9 cellular contexts compared by ENCODE assay signal in the genomic region with DNA sequence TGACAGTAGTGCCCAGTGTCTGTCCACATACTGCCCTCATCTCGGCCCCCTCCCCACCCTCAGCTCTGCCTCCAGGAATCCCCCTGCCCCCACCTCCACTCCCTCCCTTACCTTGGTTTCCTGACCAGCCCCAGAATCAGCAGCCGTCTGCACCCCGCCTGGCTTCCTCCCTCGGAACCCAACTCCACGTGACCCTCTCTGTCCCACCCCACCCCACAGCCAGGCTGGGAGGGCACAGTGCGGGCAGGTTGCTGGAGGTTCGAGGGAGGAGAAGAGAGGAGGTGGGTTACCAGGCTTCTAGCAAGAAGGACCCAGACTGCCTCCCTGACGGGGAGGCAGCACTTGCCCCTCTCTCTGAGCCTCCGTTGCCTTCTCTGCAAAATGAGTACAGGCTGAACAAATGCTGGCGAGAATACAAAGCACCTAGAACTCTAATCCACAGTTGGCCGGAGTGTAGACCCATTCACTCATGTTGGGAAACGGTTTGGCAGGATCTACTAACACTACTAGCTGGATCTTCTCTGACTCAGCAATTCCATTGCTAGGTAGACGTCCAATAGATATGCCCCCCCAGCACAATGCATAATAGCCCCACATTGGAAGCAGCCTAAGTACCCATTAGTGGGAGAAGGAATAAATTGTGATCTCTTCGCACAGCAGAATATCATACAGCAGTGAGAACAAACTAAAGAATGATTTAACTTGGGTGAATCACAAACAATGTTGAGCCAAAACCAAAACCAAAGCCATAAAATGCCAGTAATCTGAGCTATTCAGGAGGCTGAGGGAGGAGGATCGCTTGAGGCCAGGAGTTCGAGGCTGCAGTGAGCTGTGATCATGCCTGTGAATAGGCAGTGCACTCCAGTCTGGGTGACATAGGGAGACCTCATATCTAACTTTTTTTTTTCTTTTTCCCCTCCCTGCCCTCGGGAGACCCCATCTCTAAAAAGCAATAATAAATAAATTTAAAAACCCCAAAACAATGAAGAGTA. TPM values are rescaled to one million over a fixed set of nuclear protein-coding genes. Genes with fewer than 3 reads are reported as not detected.
DNase-seq lines count a peak whose midpoint lies in the region; ATAC-seq, FAIRE-seq and TF ChIP-seq lines count a peak whose summit lies in the region.
"Had no signal": no experiment of that assay in that cellular context is flagged by ENCODE, and none has a peak within 500 bp of the region (broad histone marks: within the 10 kb centered on the region; RNA-seq: fewer than 3 reads in every experiment).

A gene (minus strand): TSS at position 151 of the 992 bp plus-strand sequence. CDS start 186 bp downstream, outside the sequence.

- H3K4me3 ChIP-seq in astrocyte (ENCODE audit: insufficient read depth, low read depth, low read length) (no peak within 1 kb of the TSS), neutrophil (ENCODE audit: low read depth in 1 of 2, low read length in 1 of 2) (peak within 1 kb of the TSS; percentile 82 to 88), vagina (peak within 1 kb of the TSS; percentile 33 to 41)

- intact Hi-C loops in T-helper 2 cell treated with Interferon-gamma antibody and Interleukin-4, amounts not matched to agents 100 ng/mL and 5 ng/mL, for 36 hours (cut with micrococcal nuclease): loop anchor here (5.0 to 10.0 kb wide), 3 partner anchors 370 to 1103 kb away; a partner anchor contains a TSS
- intact Hi-C loops in vagina (cut with DNase I): no loop called here

- no peaks in the 10 kb centered on the region for H4K20me1 ChIP-seq in astrocyte (ENCODE audit: insufficient read depth, low read length)

- H3K27ac ChIP-seq in astrocyte (ENCODE audit: low read depth, low read length) (no peak within 1 kb of the TSS), neutrophil (peak within 1 kb of the TSS; percentile 96), vagina (peak within 1 kb of the TSS; percentile 33)

- no peaks in the 10 kb centered on the region for H3K36me3 Mint-ChIP-seq in astrocyte (ENCODE audit: low read depth, unreplicated experiment)

- peaks cover 7% of the 10 kb centered on the region for H3K9me3 Mint-ChIP-seq in astrocyte (ENCODE audit: unreplicated experiment)

- no peak within 1 kb of the TSS for H3K4me3 Mint-ChIP-seq in astrocyte (ENCODE audit: unreplicated experiment)

- ATAC-seq in GM21723 (IDR thresholded peaks at IDR 0.05; ENCODE audit: unreplicated experiment): peak; percentile 58

- peaks cover 15% of the 10 kb centered on the region for H3K27me3 ChIP-seq in astrocyte (ENCODE audit: insufficient read depth, low read length)
- H3K27me3 ChIP-seq in neutrophil: peaks cover 18% of the 10 kb centered on the region
- H3K27me3 ChIP-seq in vagina: no peaks in the 10 kb centered on the region

- H3K36me3 ChIP-seq in astrocyte (ENCODE audit: insufficient read depth, low read length) (no peaks in the 10 kb centered on the region), neutrophil (peaks cover 21% of the 10 kb centered on the region), vagina (no peaks in the 10 kb centered on the region)

- H3K79me2 ChIP-seq in astrocyte (ENCODE audit: insufficient read depth, low read length): no peaks in the 10 kb centered on the region

- DNase-seq in astrocyte (ENCODE audit: low read depth) (no peak), vagina (ENCODE audit: extremely low spot score in 2 of 2) (no peak), NCI-H446 treated with DMSO at 0.1 percent for 48 hours (lab: John Stamatoyannopoulos, UW) (no peak), H54 (ENCODE audit: insufficient read length, low spot score) (no peak), NCI-H2171 (lab: John Stamatoyannopoulos, UW) (no peak)

- no peak within 1 kb of the TSS for H3K9ac ChIP-seq in astrocyte (ENCODE audit: low read length)

- H3K4me1 Mint-ChIP-seq in astrocyte (ENCODE audit: low read depth, unreplicated experiment): no peaks in the 10 kb centered on the region

- FAIRE-seq in astrocyte (lab: Jason Lieb, UNC) (no peak), H54 (lab: Jason Lieb, UNC) (no peak)
- FAIRE-seq: TTC549 had no signal

- H3K9me3 ChIP-seq in astrocyte (ENCODE audit: insufficient read depth, low read depth, low read length): peaks cover 4% of the 10 kb centered on the region
- no peaks in the 10 kb centered on the region for H3K9me3 ChIP-seq in neutrophil
- H3K9me3 ChIP-seq in vagina: no peaks in the 10 kb centered on the region

- TF ChIP-seq POLR2A in vagina (IDR thresholded peaks at IDR 0.05) (no peak), H54 (IDR thresholded peaks at IDR 0.05; ENCODE audit: low read depth, low read length) (no peak)

- no peak within 1 kb of the TSS for H3K27ac Mint-ChIP-seq in astrocyte (ENCODE audit: unreplicated experiment)

- H3K4me1 ChIP-seq in astrocyte (ENCODE audit: insufficient read depth, low read length): peaks cover 7% of the 10 kb centered on the region
- peaks cover 62 to 63% of the 10 kb centered on the region in 2 experiments for H3K4me1 ChIP-seq in neutrophil (ENCODE audit: control insufficient read depth in 1 of 2, insufficient read depth in 1 of 2, low read depth in 1 of 2, low read length in 1 of 2)
- H3K4me1 ChIP-seq in vagina: peaks cover 7% of the 10 kb centered on the region

- no peak for TF ChIP-seq CTCF in astrocyte (IDR thresholded peaks at IDR 0.05; ENCODE audit: insufficient read depth, low read depth, low read length)
- TF ChIP-seq CTCF in neutrophil (IDR thresholded peaks at IDR 0.05): no peak
- no peak for TF ChIP-seq CTCF in vagina (IDR thresholded peaks at IDR 0.05)

- no peak within 1 kb of the TSS for H3K4me2 ChIP-seq in astrocyte (ENCODE audit: low read length)

- H3K27me3 Mint-ChIP-seq in astrocyte (ENCODE audit: low read depth, unreplicated experiment): peaks cover 57% of the 10 kb centered on the region

- peak within 1 kb of the TSS; percentile 26 for H2AFZ ChIP-seq in astrocyte (ENCODE audit: low read depth, low read length)

RNA-seq across cellular contexts. Expression of the gene that starts here (rescaled TPM):
- total RNA-seq in T-helper 2 cell treated with Interferon-gamma antibody and Interleukin-4, amounts not matched to agents 100 ng/mL and 5 ng/mL, for 36 hours: 113 and 133 TPM in 2 replicates
- total RNA-seq in astrocyte (0.14 TPM in 1 of 2 replicates, not detected in the other), vagina (7.9 TPM)

Comparison
In these comparisons a context has a peak if more than half of its experiments do, and no peak if none do; other contexts are left out.
1. RNA of the gene that starts here (total RNA-seq): 113 to 133 TPM in T-helper 2 cell treated with Interferon-gamma antibody and Interleukin-4, amounts not matched to agents 100 ng/mL and 5 ng/mL, for 36 hours; 7.9 TPM in vagina (single experiment) and 0.14 TPM in astrocyte; every median in the first group is over 10 times any median in the second.